ENCODE assay signal across 9 cellular contexts in the genomic region with DNA sequence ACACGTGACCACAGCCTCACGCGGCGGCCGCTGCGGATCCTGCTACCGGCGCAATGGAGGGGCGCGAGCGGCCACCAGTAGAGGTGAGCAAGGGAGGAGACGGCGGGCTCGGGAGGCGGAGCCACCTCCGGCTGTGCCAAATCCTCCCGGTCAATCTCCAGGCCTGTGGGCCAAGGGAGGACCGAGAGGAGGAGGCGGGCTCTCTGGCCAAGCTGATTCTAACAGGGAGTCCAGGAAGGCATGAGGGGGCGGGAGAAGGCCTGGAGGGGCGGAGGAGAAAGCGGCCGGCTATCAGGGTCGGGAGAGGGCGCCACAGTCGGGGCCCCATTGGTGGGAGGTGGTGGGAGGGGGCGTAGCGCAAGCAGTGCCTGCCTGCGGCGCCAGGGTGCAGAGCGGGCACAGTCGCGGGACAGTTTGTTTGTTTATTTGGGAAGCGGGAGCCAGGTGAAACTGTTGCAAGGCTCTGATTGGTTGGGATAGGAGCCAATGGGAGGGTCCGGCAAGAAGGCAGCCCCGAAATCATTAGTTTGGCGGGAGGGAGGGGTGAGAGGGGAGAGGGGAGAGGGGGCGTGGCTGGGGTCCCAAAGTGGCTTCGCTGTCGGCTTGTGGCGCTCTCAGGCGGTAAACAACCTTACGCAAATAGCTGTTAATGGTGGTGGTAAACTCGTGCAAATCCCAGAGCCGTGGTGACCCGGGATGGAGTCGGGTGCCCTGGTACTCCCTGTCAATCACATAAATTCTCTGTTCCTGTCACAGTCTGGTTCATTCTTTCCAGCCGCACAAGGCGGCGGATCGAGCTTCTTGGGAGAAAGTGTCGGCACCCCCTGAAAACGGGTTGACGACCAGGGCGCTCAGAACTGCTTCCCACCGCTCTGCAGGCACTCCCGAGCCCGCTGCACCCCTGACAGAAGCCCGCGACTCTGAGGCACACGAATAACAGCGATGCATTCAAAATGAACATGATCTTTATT. TPM values are rescaled to one million over a fixed set of nuclear protein-coding genes. Genes with fewer than 3 reads are reported as not detected.
DNase-seq lines count a peak whose midpoint lies in the region; ATAC-seq, FAIRE-seq and TF ChIP-seq lines count a peak whose summit lies in the region.
"Had no signal": no experiment of that assay in that cellular context is flagged by ENCODE, and none has a peak within 500 bp of the region (broad histone marks: within the 10 kb centered on the region; RNA-seq: fewer than 3 reads in every experiment).

A gene (minus strand): TSS at position 55 of the 971 bp plus-strand sequence.

- peaks cover 2% of the 10 kb centered on the region for H3K27me3 Mint-ChIP-seq in Caco-2 (ENCODE audit: insufficient read depth, unreplicated experiment)

- H3K4me3 Mint-ChIP-seq in Caco-2 (ENCODE audit: unreplicated experiment) = no peak within 1 kb of the TSS

- H3K9me3 ChIP-seq in neuron (ENCODE audit: low read length) = no peaks in the 10 kb centered on the region
- H3K9me3 ChIP-seq in Caco-2 = no peaks in the 10 kb centered on the region
- no peaks in the 10 kb centered on the region for H3K9me3 ChIP-seq in OCI-LY7 (ENCODE audit: low read length)

- BruUV-seq in Caco-2 (replicated peaks; lab: Mats Ljungman, UMichigan) = no TSS peak
- BruUV-seq in OCI-LY7 (replicated peaks; lab: Mats Ljungman, UMichigan) = no TSS peak

- H3K4me1 ChIP-seq in neuron (ENCODE audit: insufficient read depth, low read length) (peaks cover 5% of the 10 kb centered on the region), Caco-2 (no peaks in the 10 kb centered on the region), OCI-LY7 (ENCODE audit: insufficient read depth, low read length, poor library complexity, severe bottlenecking) (no peaks in the 10 kb centered on the region)

- H3K4me3 ChIP-seq in neuron (ENCODE audit: low read length) (peak within 1 kb of the TSS; percentile 66), Caco-2 (ENCODE audit: low read depth, low read length) (no peak within 1 kb of the TSS), OCI-LY7 (ENCODE audit: low read depth, low read length, poor library complexity, severe bottlenecking) (no peak within 1 kb of the TSS)

- H3K4me2 ChIP-seq in OCI-LY7 (ENCODE audit: low read length) = no peak within 1 kb of the TSS

- ATAC-seq in GM18511 (IDR thresholded peaks at IDR 0.05; ENCODE audit: unreplicated experiment) = no peak

- no peaks in the 10 kb centered on the region for H3K36me3 Mint-ChIP-seq in Caco-2 (ENCODE audit: insufficient read depth, unreplicated experiment)

- POLR2A ChIA-PET in Caco-2 (lab: Charles Lee) (no interaction called here), OCI-LY7 (lab: Charles Lee) (no interaction called here)

- peak within 1 kb of the TSS; percentile 93 for H2AFZ ChIP-seq in neuron (ENCODE audit: low read depth, low read length)
- no peak within 1 kb of the TSS for H2AFZ ChIP-seq in OCI-LY7 (ENCODE audit: low read length)

- no peak within 1 kb of the TSS for H3K27ac ChIP-seq in OCI-LY7 (ENCODE audit: low read depth, low read length, poor library complexity, severe bottlenecking)

- peaks cover 27% of the 10 kb centered on the region for H3K27me3 ChIP-seq in neuron (ENCODE audit: insufficient read depth, low read length)
- no peaks in the 10 kb centered on the region for H3K27me3 ChIP-seq in Caco-2 (replicated peaks; ENCODE audit: control insufficient read depth, insufficient read depth, low read length)

- H3K9me3 Mint-ChIP-seq in Caco-2 (ENCODE audit: unreplicated experiment) = no peaks in the 10 kb centered on the region

- no peak for TF ChIP-seq POLR2A in GM12891 (IDR thresholded peaks at IDR 0.05; ENCODE audit: low read depth, low read length)

- H3K27ac Mint-ChIP-seq in Caco-2 (ENCODE audit: unreplicated experiment) = no peak within 1 kb of the TSS

- CTCF ChIA-PET in Caco-2 (lab: Charles Lee) (no interaction called here), OCI-LY7 (lab: Charles Lee; ENCODE audit: unreplicated experiment) (no interaction called here)

- no peaks in the 10 kb centered on the region for H3K79me2 ChIP-seq in OCI-LY7 (ENCODE audit: insufficient read depth, low read depth, low read length)

- H3K36me3 ChIP-seq in neuron (ENCODE audit: insufficient read depth, low read length) = no peaks in the 10 kb centered on the region
- no peaks in the 10 kb centered on the region for H3K36me3 ChIP-seq in Caco-2 (ENCODE audit: control insufficient read depth, insufficient read depth, low read length)
- no peaks in the 10 kb centered on the region for H3K36me3 ChIP-seq in OCI-LY7 (ENCODE audit: insufficient read depth, low read length)

- no peaks in the 10 kb centered on the region for H4K20me1 ChIP-seq in OCI-LY7 (ENCODE audit: insufficient read depth, low read length)

- no peaks in the 10 kb centered on the region for H3K9me2 ChIP-seq in OCI-LY7 (ENCODE audit: insufficient read depth, low read length)

- TF ChIP-seq CTCF in Caco-2 (IDR thresholded peaks at IDR 0.05; ENCODE audit: insufficient read depth in 1 of 2, low read depth in 1 of 2, low read length in 1 of 2, severe bottlenecking in 1 of 2, unreplicated experiment in 1 of 2) (no peak), OCI-LY7 (conservative IDR thresholded peaks at IDR 0.05; ENCODE audit: low read length) (no peak)

- H3K4me1 Mint-ChIP-seq in Caco-2 (ENCODE audit: low read depth, unreplicated experiment) = no peaks in the 10 kb centered on the region

- peak; percentile 65 for DNase-seq in DMS79 treated with DMSO at 0.1 percent for 48 hours (lab: John Stamatoyannopoulos, UW)
- peak; percentile 80 for DNase-seq in NCI-H146 (lab: John Stamatoyannopoulos, UW)
- peak; percentile 36 for DNase-seq in epidermal melanocyte (ENCODE audit: insufficient read length, low spot score)
- no peak for DNase-seq in GM12891 (ENCODE audit: insufficient read length, low spot score)
- DNase-seq in Caco-2 = no peak
- DNase-seq in OCI-LY7 (ENCODE audit: low spot score) = no peak

- intact Hi-C loops in Caco-2 (cut with micrococcal nuclease; ENCODE audit: unreplicated experiment) = no loop called here
- intact Hi-C loops in OCI-LY7 (cut with micrococcal nuclease; ENCODE audit: unreplicated experiment) = no loop called here

- no peak for FAIRE-seq in GM12891 (lab: Jason Lieb, UNC)

TF ChIP-seq in GM12891, 5 proteins besides CTCF, POLR2A, EP300 and RAD21:
- TF ChIP-seq POU2F2 (IDR thresholded peaks at IDR 0.05; ENCODE audit: low read depth, low read length) (no peak), PAX5 (IDR thresholded peaks at IDR 0.05; ENCODE audit: insufficient read depth, low read length, severe bottlenecking) (no peak), POLR2AphosphoS5 (IDR thresholded peaks at IDR 0.05; ENCODE audit: low read depth, low read length) (no peak), TAF1 (IDR thresholded peaks at IDR 0.05; ENCODE audit: low read depth, low read length) (no peak), SPI1 (IDR thresholded peaks at IDR 0.05; ENCODE audit: low read depth, low read length) (no peak)

RNA-seq across cellular contexts. Expression of the gene that starts here (rescaled TPM):
- polyA plus RNA-seq in GM12891 (2012; ENCODE audit: low read depth, missing spikeins) = not detected
- not detected in 2 replicates for total RNA-seq in Caco-2 (2022)
- not detected in 2 replicates for total RNA-seq in OCI-LY7 (2014; rRNA removed; shearing (Covaris generic))
- total RNA-seq in OCI-LY7 (2022) = not detected in 2 replicates
- total RNA-seq: glomerular endothelial cell had no signal

Comparison
In these comparisons a context has a peak if more than half of its experiments do, and no peak if none do; other contexts are left out.
1. DNase-seq: peak in DMS79 treated with DMSO at 0.1 percent for 48 hours (single experiment), NCI-H146 (single experiment) and epidermal melanocyte (single experiment); none in GM12891 (single experiment), Caco-2 (0 of 2) and OCI-LY7 (single experiment).